In genomic region chr10:17031656-17032630, GRCh38 we compare ENCODE assay signal across 15 cellular contexts.
DNase-seq lines count a peak whose midpoint lies in the region; ATAC-seq and TF ChIP-seq lines count a peak whose summit lies in the region.
"Had no signal": no experiment of that assay in that cellular context is flagged by ENCODE, and none has a peak within 500 bp of the region (broad histone marks: within the 10 kb centered on the region; RNA-seq: fewer than 3 reads in every experiment).

No MANE protein-coding gene starts in this region.

- DNase-seq in AML-193 (lab: John Stamatoyannopoulos, UW), result peak; percentile 4 to 47
- DNase-seq in DND-41, result no peak
- DNase-seq in activated naive CD8-positive, alpha-beta T cell treated with anti-CD3 and anti-CD28 coated beads for 36 hours, result no peak
- DNase-seq in mucosa of descending colon, result no peak
- DNase-seq in SJCRH30, result no peak
- DNase-seq in islet precursor cell, result no peak
- DNase-seq: activated CD8-positive, alpha-beta memory T cell treated with anti-CD3 and anti-CD28 coated beads, Interleukin-2, amount 10 ng/mL, durations not matched to agents 7 days and 5 days; activated naive CD4-positive, alpha-beta T cell; C1 segment of cervical spinal cord; effector CD8-positive, alpha-beta T cell; NCI-H1105 treated with DMSO at 0.1 percent for 48 hours had no signal

- H3K27ac ChIP-seq in DND-41 (ENCODE audit: low read length), result 0 out of 2 replicates have a peak overlapping the region, but pooled peaks have one; percentile 67
- no peak overlapping the region for H3K27ac ChIP-seq in SJCRH30
- H3K27ac ChIP-seq: SK-N-MC had no signal

- no peak overlapping the region for H3K4me2 ChIP-seq in DND-41 (ENCODE audit: insufficient read depth, low read length)

- no peak overlapping the region for H3K4me3 Mint-ChIP-seq in activated naive CD8-positive, alpha-beta T cell treated with anti-CD3 and anti-CD28 coated beads for 36 hours
- H3K4me3 Mint-ChIP-seq: activated CD8-positive, alpha-beta memory T cell treated with anti-CD3 and anti-CD28 coated beads, Interleukin-2, amount 10 ng/mL, durations not matched to agents 7 days and 5 days had no signal

- ATAC-seq in DND-41 (ENCODE audit: insufficient read depth, low read depth), result no peak
- ATAC-seq in mucosa of descending colon, result peak; percentile 37
- no peak for ATAC-seq in HG03135 (IDR thresholded peaks at IDR 0.05; ENCODE audit: unreplicated experiment)
- ATAC-seq: activated CD8-positive, alpha-beta memory T cell treated with anti-CD3 and anti-CD28 coated beads, Interleukin-2, amount 10 ng/mL, durations not matched to agents 7 days and 5 days had no signal

- no peaks in the 10 kb centered on the region for H3K79me2 ChIP-seq in DND-41 (ENCODE audit: insufficient read depth, low read length)

- H3K9me3 Mint-ChIP-seq in activated naive CD8-positive, alpha-beta T cell treated with anti-CD3 and anti-CD28 coated beads for 36 hours, result no peaks in the 10 kb centered on the region

- H3K4me3 ChIP-seq in DND-41 (ENCODE audit: low read depth in 1 of 2, low read length in 2 of 2) (no peak overlapping the region), mucosa of descending colon (no peak overlapping the region), SJCRH30 (no peak overlapping the region)
- H3K4me3 ChIP-seq: HAP-1, lung, SK-N-MC had no signal

- H3K4me1 ChIP-seq in DND-41 (ENCODE audit: insufficient read depth, low read length) (peaks cover 63% of the 10 kb centered on the region), mucosa of descending colon (ENCODE audit: low read depth) (no peaks in the 10 kb centered on the region), SJCRH30 (peaks cover 10% of the 10 kb centered on the region)

- no peak overlapping the region for H2AFZ ChIP-seq in DND-41 (ENCODE audit: low read depth, low read length)

- peaks cover 60% of the 10 kb centered on the region for H3K4me1 Mint-ChIP-seq in activated naive CD8-positive, alpha-beta T cell treated with anti-CD3 and anti-CD28 coated beads for 36 hours

- H3K9me3 ChIP-seq in DND-41 (ENCODE audit: insufficient read depth, low read length, severe bottlenecking), result no peaks in the 10 kb centered on the region
- H3K9me3 ChIP-seq in mucosa of descending colon, result no peaks in the 10 kb centered on the region
- H3K9me3 ChIP-seq in SJCRH30 (replicated peaks), result no peaks in the 10 kb centered on the region
- H3K9me3 ChIP-seq: HAP-1 had no signal

- TF ChIP-seq CTCF in DND-41 (IDR thresholded peaks at IDR 0.05; ENCODE audit: borderline replicate concordance, extremely low read depth, low read length, poor library complexity, severe bottlenecking) (no peak), mucosa of descending colon (IDR thresholded peaks at IDR 0.05) (no peak)

- intact Hi-C loops in mucosa of descending colon (cut with DNase I, micrococcal nuclease), result no loop called here

- H4K20me1 ChIP-seq in DND-41 (ENCODE audit: insufficient read depth, low read length), result no peaks in the 10 kb centered on the region

- H3K27me3 ChIP-seq in DND-41 (ENCODE audit: insufficient read depth, low read length, poor library complexity) (no peaks in the 10 kb centered on the region), SJCRH30 (no peaks in the 10 kb centered on the region)

- peak overlapping the region; percentile 36 for H3K27ac Mint-ChIP-seq in activated naive CD8-positive, alpha-beta T cell treated with anti-CD3 and anti-CD28 coated beads for 36 hours

- H3K36me3 ChIP-seq in DND-41 (ENCODE audit: insufficient read depth, low read length) (no peaks in the 10 kb centered on the region), mucosa of descending colon (ENCODE audit: low read depth) (no peaks in the 10 kb centered on the region), SJCRH30 (no peaks in the 10 kb centered on the region)
- H3K36me3 ChIP-seq: HAP-1 had no signal

- no peaks in the 10 kb centered on the region for H3K27me3 Mint-ChIP-seq in activated naive CD8-positive, alpha-beta T cell treated with anti-CD3 and anti-CD28 coated beads for 36 hours
- H3K27me3 Mint-ChIP-seq: activated CD8-positive, alpha-beta memory T cell treated with anti-CD3 and anti-CD28 coated beads, Interleukin-2, amount 10 ng/mL, durations not matched to agents 7 days and 5 days had no signal

- peaks cover 27% of the 10 kb centered on the region for H3K36me3 Mint-ChIP-seq in activated naive CD8-positive, alpha-beta T cell treated with anti-CD3 and anti-CD28 coated beads for 36 hours

- no peak overlapping the region for H3K9ac ChIP-seq in DND-41 (ENCODE audit: low read depth, low read length)

Comparison
In these comparisons a context has a peak if more than half of its experiments do, and no peak if none do; other contexts are left out.
1. DNase-seq: peak in AML-193 (2 of 2); none in DND-41 (single experiment), activated naive CD8-positive, alpha-beta T cell treated with anti-CD3 and anti-CD28 coated beads for 36 hours (single experiment), mucosa of descending colon (0 of 3), SJCRH30 (0 of 2) and islet precursor cell (single experiment).